16 cellular contexts compared by ENCODE assay signal in the genomic region with DNA sequence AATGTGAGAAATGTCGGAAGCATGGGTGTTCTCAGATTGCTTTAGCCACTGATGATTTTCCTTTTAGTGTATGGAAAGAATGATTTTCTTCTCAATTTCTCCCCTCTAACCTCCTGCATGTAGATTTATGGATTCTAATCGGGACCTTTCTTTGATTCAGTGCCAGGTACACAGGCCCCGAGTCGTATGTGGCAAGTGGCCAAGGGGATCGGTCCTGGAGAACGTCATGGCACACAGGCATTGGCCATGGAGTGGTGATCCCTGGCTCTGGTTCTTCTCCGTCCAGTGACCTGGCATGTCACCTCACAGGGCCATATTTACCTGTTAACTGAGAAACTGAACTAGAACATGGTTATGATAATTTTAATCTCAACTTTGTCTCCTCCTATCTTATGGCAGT. TPM values are rescaled to one million over a fixed set of nuclear protein-coding genes. Genes with fewer than 3 reads are reported as not detected.
DNase-seq lines count a peak whose midpoint lies in the region; ATAC-seq, FAIRE-seq and TF ChIP-seq lines count a peak whose summit lies in the region.
"Had no signal": no experiment of that assay in that cellular context is flagged by ENCODE, and none has a peak within 500 bp of the region (broad histone marks: within the 10 kb centered on the region; RNA-seq: fewer than 3 reads in every experiment).

No MANE protein-coding gene starts in this region.

- H3K27me3 ChIP-seq in body of pancreas (no peaks in the 10 kb centered on the region), hepatocyte (no peaks in the 10 kb centered on the region), small intestine (ENCODE audit: control insufficient read depth in 2 of 2, insufficient read depth in 2 of 2, low read length in 2 of 2) (no peaks in the 10 kb centered on the region)
- H3K27me3 ChIP-seq: BLaER1 treated with 17β-estradiol and CSF1 and Interleukin-3, amounts not matched to agents 10 nM and 100 nM; SJCRH30 had no signal

- no peak for TF ChIP-seq POLR2A in body of pancreas (IDR thresholded peaks at IDR 0.05)

- no peaks in the 10 kb centered on the region for H4K20me1 ChIP-seq in hepatocyte (ENCODE audit: insufficient read depth, poor library complexity, severe bottlenecking)

- H3K79me2 ChIP-seq in hepatocyte, result peaks cover 79% of the 10 kb centered on the region

- H3K36me3 ChIP-seq in body of pancreas (replicated peaks in 1 of 2; ENCODE audit: insufficient read depth in 1 of 2, low read depth in 2 of 2) (no peaks in the 10 kb centered on the region), hepatocyte (replicated peaks; ENCODE audit: insufficient read depth, low read depth) (no peaks in the 10 kb centered on the region), small intestine (ENCODE audit: control insufficient read depth in 2 of 2, insufficient read depth in 2 of 2, low read length in 2 of 2) (peaks cover 0 to 2% of the 10 kb centered on the region in 2 donors)
- H3K36me3 ChIP-seq: SJCRH30 had no signal

- H3K4me3 ChIP-seq in body of pancreas, result no peak overlapping the region
- no peak overlapping the region for H3K4me3 ChIP-seq in hepatocyte
- H3K4me3 ChIP-seq in small intestine (ENCODE audit: low read depth in 1 of 2, low read length in 2 of 2), result no peak overlapping the region
- H3K4me3 ChIP-seq: BLaER1 treated with 17β-estradiol and CSF1 and Interleukin-3, amounts not matched to agents 10 nM and 100 nM; SJCRH30 had no signal

- peak; percentile 58 for DNase-seq in NCI-H1105 treated with DMSO at 0.1 percent for 48 hours (lab: John Stamatoyannopoulos, UW)
- DNase-seq in body of pancreas, result peak; percentile 86 to 91 (median 88)
- no peak for DNase-seq in hepatocyte (ENCODE audit: low spot score)
- DNase-seq in small intestine, result peak; percentile 82
- no peak for DNase-seq in hypothalamus (lab: John Stamatoyannopoulos, UW)
- DNase-seq in ureter (ENCODE audit: low spot score), result no peak
- DNase-seq: activated naive CD4-positive, alpha-beta T cell treated with anti-CD3 and anti-CD28 coated beads, Interleukin-2, amount 10 ng/mL, durations not matched to agents 7 days and 5 days; NK-92 treated with Interleukin-12 subunit alpha and Interleukin-12 subunit beta, amount 100 ng/mL, for 24 hours; SJCRH30; stimulated activated CD4-positive, alpha-beta T cell treated with anti-CD3 and anti-CD28 coated beads, Interleukin-4, amount 100 ng/mL, for 4 hours; stimulated activated naive CD4-positive, alpha-beta T cell had no signal

- H3K9me3 ChIP-seq in body of pancreas, result no peaks in the 10 kb centered on the region
- H3K9me3 ChIP-seq in hepatocyte (ENCODE audit: low read depth), result no peaks in the 10 kb centered on the region
- no peaks in the 10 kb centered on the region for H3K9me3 ChIP-seq in small intestine (ENCODE audit: control insufficient read depth, low read depth)
- H3K9me3 ChIP-seq: SJCRH30 had no signal

- no peak for FAIRE-seq in small intestine (lab: Jason Lieb, UNC)
- FAIRE-seq: H1 had no signal

- intact Hi-C loops in body of pancreas (cut with DNase I), result no loop called here

- H3K4me2 ChIP-seq in hepatocyte, result peak overlapping the region; percentile 58

- no peak overlapping the region for H2AFZ ChIP-seq in hepatocyte

- ATAC-seq in body of pancreas, result peak; percentile 76
- no peak for ATAC-seq in HG02973 (IDR thresholded peaks at IDR 0.05; ENCODE audit: unreplicated experiment)
- ATAC-seq in GM19328 (IDR thresholded peaks at IDR 0.05; ENCODE audit: unreplicated experiment), result no peak
- ATAC-seq: esophagus mucosa had no signal

- H3K4me1 ChIP-seq in body of pancreas, result peaks cover 56% of the 10 kb centered on the region
- H3K4me1 ChIP-seq in hepatocyte (ENCODE audit: insufficient read depth), result peaks cover 44% of the 10 kb centered on the region
- peaks cover 5 to 31% of the 10 kb centered on the region in 2 donors for H3K4me1 ChIP-seq in small intestine (ENCODE audit: control insufficient read depth in 2 of 2, insufficient read depth in 1 of 2, low read depth in 1 of 2, low read length in 1 of 2)
- H3K4me1 ChIP-seq: SJCRH30 had no signal

- peak overlapping the region; percentile 77 to 87 (median 82) for H3K27ac ChIP-seq in body of pancreas
- peak overlapping the region; percentile 83 for H3K27ac ChIP-seq in hepatocyte
- H3K27ac ChIP-seq in small intestine (ENCODE audit: low read depth in 1 of 2, low read length in 1 of 2), result peak overlapping the region in 1 of 2 donors; percentile 19
- H3K27ac ChIP-seq: BLaER1 treated with 17β-estradiol and CSF1 and Interleukin-3, amounts not matched to agents 10 nM and 100 nM; SJCRH30 had no signal

- TF ChIP-seq CTCF in body of pancreas (IDR thresholded peaks at IDR 0.05), result no peak
- no peak for TF ChIP-seq CTCF in hepatocyte (IDR thresholded peaks at IDR 0.05; ENCODE audit: poor library complexity)

- 5% methylated on average over 7 of the region's 7 CpGs for WGBS in body of pancreas, 2 donors
- WGBS in hepatocyte (ENCODE audit: low lambda C conversion rate, missing lambda C conversion rate), result 62% methylated on average over 7 of the region's 7 CpGs
- 4 to 43% (median 32%) methylated on average over 7 of the region's 7 CpGs for WGBS in small intestine, 3 donors

- H3K9me2 ChIP-seq in hepatocyte (replicated peaks; ENCODE audit: insufficient read depth), result no peaks in the 10 kb centered on the region

RNA-seq across cellular contexts. Expression of gene ETV6, which starts 58.1 kb away (rescaled TPM):
- total RNA-seq in body of pancreas (10 to 100 TPM; 17.5 to 17.9 TPM), hepatocyte (8.0 and 8.8 TPM in 2 replicates), ureter (97.4 TPM)
- polyA plus RNA-seq in hepatocyte (9.7 and 11.9 TPM in 2 replicates), small intestine (1 to 10 TPM; 5.1 to 9.6 (median 7.2) TPM)

Comparison
In these comparisons a context has a peak if more than half of its experiments do, and no peak if none do; other contexts are left out.
1. DNase-seq: peak in NCI-H1105 treated with DMSO at 0.1 percent for 48 hours (single experiment), body of pancreas (4 of 4) and small intestine (single experiment); none in hepatocyte (single experiment), hypothalamus (0 of 51) and ureter (single experiment).